8 cellular contexts compared by ENCODE assay signal in the genomic region with DNA sequence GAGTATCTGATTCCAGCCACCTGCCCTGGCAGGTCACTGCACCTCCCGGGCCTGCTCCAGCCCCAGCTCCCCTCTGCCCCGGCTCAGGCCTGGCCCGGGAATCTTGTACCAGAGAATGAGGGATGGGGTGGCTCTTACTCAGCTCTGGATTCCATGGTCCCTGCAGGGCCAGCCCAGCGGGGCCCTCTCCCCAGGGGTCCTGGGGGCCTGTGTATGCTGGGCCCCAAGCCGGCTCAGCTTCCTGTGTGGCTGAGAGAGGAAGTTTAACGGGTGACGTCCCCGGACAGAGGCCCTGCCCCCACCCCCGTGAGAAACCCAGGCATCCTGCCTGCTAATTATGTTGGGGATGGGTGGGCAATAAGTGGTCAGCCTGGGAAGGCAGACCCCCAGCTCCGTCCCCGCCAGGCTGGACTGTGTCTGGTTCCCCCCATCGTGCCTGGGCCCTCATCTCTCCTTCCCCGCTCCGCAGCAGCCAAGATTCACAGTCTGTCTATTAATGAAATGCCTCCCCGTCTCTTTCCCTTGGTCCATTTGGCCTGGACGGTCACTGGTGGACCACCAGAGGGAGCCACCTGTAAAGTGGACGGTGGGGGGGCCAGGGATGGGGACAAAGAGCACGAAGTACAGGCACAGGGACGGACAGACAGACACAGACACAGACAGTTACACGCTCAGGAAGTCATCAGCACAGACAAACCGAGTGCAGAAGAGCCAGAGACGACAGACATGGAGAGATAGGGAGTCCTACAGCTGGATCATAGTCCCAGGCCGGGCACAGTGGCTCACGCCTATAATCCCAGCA. TPM values are rescaled to one million over a fixed set of nuclear protein-coding genes. Genes with fewer than 3 reads are reported as not detected.
A peak's percentile ranks its signal among the peaks of the same experiment; 100 is the strongest.
DNase-seq lines count a peak whose midpoint lies in the region; ATAC-seq and TF ChIP-seq lines count a peak whose summit lies in the region.

A gene with protein sequence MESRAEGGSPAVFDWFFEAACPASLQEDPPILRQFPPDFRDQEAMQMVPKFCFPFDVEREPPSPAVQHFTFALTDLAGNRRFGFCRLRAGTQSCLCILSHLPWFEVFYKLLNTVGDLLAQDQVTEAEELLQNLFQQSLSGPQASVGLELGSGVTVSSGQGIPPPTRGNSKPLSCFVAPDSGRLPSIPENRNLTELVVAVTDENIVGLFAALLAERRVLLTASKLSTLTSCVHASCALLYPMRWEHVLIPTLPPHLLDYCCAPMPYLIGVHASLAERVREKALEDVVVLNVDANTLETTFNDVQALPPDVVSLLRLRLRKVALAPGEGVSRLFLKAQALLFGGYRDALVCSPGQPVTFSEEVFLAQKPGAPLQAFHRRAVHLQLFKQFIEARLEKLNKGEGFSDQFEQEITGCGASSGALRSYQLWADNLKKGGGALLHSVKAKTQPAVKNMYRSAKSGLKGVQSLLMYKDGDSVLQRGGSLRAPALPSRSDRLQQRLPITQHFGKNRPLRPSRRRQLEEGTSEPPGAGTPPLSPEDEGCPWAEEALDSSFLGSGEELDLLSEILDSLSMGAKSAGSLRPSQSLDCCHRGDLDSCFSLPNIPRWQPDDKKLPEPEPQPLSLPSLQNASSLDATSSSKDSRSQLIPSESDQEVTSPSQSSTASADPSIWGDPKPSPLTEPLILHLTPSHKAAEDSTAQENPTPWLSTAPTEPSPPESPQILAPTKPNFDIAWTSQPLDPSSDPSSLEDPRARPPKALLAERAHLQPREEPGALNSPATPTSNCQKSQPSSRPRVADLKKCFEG (minus strand): TSS at position 247 of the 802 bp plus-strand sequence. CDS start 92 bp downstream, at position 155.

- peaks cover 0 to 7% (median 2%) of the 10 kb centered on the region in 4 donors for H3K4me1 ChIP-seq in liver (ENCODE audit: control insufficient read depth in 4 of 4, insufficient read depth in 4 of 4, low read length in 3 of 4)

- peak in 4 of 5 experiments; percentile 46 to 88 (median 50) for DNase-seq in T-helper 2 cell
- no peak for DNase-seq in astrocyte of the cerebellum (ENCODE audit: low read depth)
- peak; percentile 82 for DNase-seq in stimulated activated CD8-positive, alpha-beta memory T cell treated with anti-CD3 and anti-CD28 coated beads, Interleukin-4, amount 100 ng/mL, for 48 hours
- no peak for DNase-seq in HT-29 (ENCODE audit: low spot score)
- no peak for DNase-seq in dedifferentiated amniotic fluid mesenchymal stem cell (ENCODE audit: extremely low spot score)

- WGBS in liver: 37% methylated on average over 24 of the region's 24 CpGs

- peak; percentile 57 for TF ChIP-seq CTCF in GM12873 (IDR thresholded peaks at IDR 0.05; ENCODE audit: insufficient read depth, low read depth, low read length, missing control alignments)
- peak; percentile 64 for TF ChIP-seq CTCF in astrocyte of the cerebellum (IDR thresholded peaks at IDR 0.05; ENCODE audit: low read depth, low read length, missing control alignments)
- peak; percentile 41 for TF ChIP-seq CTCF in liver (IDR thresholded peaks at IDR 0.05; ENCODE audit: low read depth, low read length, missing input control)

- no peak within 1 kb of the TSS for H3K4me3 ChIP-seq in astrocyte of the cerebellum (ENCODE audit: low read depth, low read length)
- peak within 1 kb of the TSS in 2 of 3 donors; percentile 34 to 42 for H3K4me3 ChIP-seq in liver (ENCODE audit: low read depth in 1 of 3, low read length in 3 of 3)

- in situ Hi-C loops in astrocyte of the cerebellum (cut with HindIII; ENCODE audit: low sequenced_read_pairs): no loop called here

- peak within 1 kb of the TSS in 1 of 2 donors; percentile 62 for H3K27ac ChIP-seq in liver (ENCODE audit: low read depth in 1 of 2, low read length in 2 of 2)

- TF ChIP-seq RAD21 in liver (IDR thresholded peaks at IDR 0.05): peak; percentile 18 to 71

- H3K9ac ChIP-seq in liver (ENCODE audit: low read depth in 1 of 2, low read length in 2 of 2): peak within 1 kb of the TSS; percentile 17 to 63

- H3K27me3 ChIP-seq in liver (ENCODE audit: control insufficient read depth in 4 of 4, insufficient read depth in 4 of 4, low read length in 3 of 4): no peaks in the 10 kb centered on the region

- no peaks in the 10 kb centered on the region for H3K9me3 ChIP-seq in liver (ENCODE audit: control insufficient read depth in 4 of 4, low read length in 3 of 4)

- H3K36me3 ChIP-seq in liver (ENCODE audit: control insufficient read depth in 4 of 4, insufficient read depth in 3 of 4, low read depth in 1 of 4, low read length in 3 of 4): no peaks in the 10 kb centered on the region

- ATAC-seq in HG03064 (IDR thresholded peaks at IDR 0.05; ENCODE audit: low read depth, unreplicated experiment): peak; percentile 79

TF ChIP-seq in liver, 16 proteins besides CTCF, POLR2A, EP300 and RAD21:
- TF ChIP-seq SP1 (IDR thresholded peaks at IDR 0.05): no peak
- TF ChIP-seq, protein P1, sequence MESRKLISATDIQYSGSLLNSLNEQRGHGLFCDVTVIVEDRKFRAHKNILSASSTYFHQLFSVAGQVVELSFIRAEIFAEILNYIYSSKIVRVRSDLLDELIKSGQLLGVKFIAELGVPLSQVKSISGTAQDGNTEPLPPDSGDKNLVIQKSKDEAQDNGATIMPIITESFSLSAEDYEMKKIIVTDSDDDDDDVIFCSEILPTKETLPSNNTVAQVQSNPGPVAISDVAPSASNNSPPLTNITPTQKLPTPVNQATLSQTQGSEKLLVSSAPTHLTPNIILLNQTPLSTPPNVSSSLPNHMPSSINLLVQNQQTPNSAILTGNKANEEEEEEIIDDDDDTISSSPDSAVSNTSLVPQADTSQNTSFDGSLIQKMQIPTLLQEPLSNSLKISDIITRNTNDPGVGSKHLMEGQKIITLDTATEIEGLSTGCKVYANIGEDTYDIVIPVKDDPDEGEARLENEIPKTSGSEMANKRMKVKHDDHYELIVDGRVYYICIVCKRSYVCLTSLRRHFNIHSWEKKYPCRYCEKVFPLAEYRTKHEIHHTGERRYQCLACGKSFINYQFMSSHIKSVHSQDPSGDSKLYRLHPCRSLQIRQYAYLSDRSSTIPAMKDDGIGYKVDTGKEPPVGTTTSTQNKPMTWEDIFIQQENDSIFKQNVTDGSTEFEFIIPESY (IDR thresholded peaks at IDR 0.05): no peak
- TF ChIP-seq, protein P2, sequence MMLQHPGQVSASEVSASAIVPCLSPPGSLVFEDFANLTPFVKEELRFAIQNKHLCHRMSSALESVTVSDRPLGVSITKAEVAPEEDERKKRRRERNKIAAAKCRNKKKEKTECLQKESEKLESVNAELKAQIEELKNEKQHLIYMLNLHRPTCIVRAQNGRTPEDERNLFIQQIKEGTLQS (IDR thresholded peaks at IDR 0.05): no peak
- TF ChIP-seq TAF1 (conservative IDR thresholded peaks at IDR 0.05): no peak

RNA-seq across cellular contexts. Expression of the gene that starts here (rescaled TPM):
- total RNA-seq in liver: 1 to 10 TPM; 1.1 to 1.4 TPM
- polyA plus RNA-seq in liver: 1 to 10 TPM in 1 of 2 donors, under 1 TPM in 1; 0.99 to 1.5 TPM
- total RNA-seq in HT-29 (2014; rRNA removed; shearing (Covaris generic)): not detected in 2 replicates

Comparison
In these comparisons a context has a peak if more than half of its experiments do, and no peak if none do; other contexts are left out.
1. DNase-seq: peak in T-helper 2 cell (4 of 5) and stimulated activated CD8-positive, alpha-beta memory T cell treated with anti-CD3 and anti-CD28 coated beads, Interleukin-4, amount 100 ng/mL, for 48 hours (single experiment); none in astrocyte of the cerebellum (single experiment), HT-29 (single experiment) and dedifferentiated amniotic fluid mesenchymal stem cell (single experiment).
2. Peak in every context shown above with its lines, with median percentiles within 50 percentile points of each other: CTCF ChIP-seq.